ENCODE assay signal across 9 cellular contexts in genomic region chr19:48400018-48400742, GRCh38. TPM values are rescaled to one million over a fixed set of nuclear protein-coding genes. Genes with fewer than 3 reads are reported as not detected.
DNase-seq lines count a peak whose midpoint lies in the region; ATAC-seq and TF ChIP-seq lines count a peak whose summit lies in the region.
"Had no signal": no experiment of that assay in that cellular context is flagged by ENCODE, and none has a peak within 500 bp of the region (broad histone marks: within the 10 kb centered on the region; RNA-seq: fewer than 3 reads in every experiment).

No MANE protein-coding gene starts in this region.

- DNase-seq in A673 (ENCODE audit: low spot score) (peak; percentile 60), GM10248 (ENCODE audit: extremely low spot score) (peak; percentile 43), PC-9 (peak; percentile 31 to 46), colonic mucosa (peak; percentile 67), cerebellum (ENCODE audit: low spot score) (no peak), H4 (ENCODE audit: low spot score) (no peak)

- peaks cover 33% of the 10 kb centered on the region for H4K20me1 ChIP-seq in PC-9 (ENCODE audit: insufficient read depth)

- no TSS peak for BruUV-seq in A673 (replicated peaks; lab: Mats Ljungman, UMichigan)
- TSS peak; percentile 45 for BruUV-seq in PC-9 (replicated peaks; lab: Mats Ljungman, UMichigan)

- ATAC-seq in GM19324 (IDR thresholded peaks at IDR 0.05; ENCODE audit: low FRiP score, unreplicated experiment): no peak

- H3K4me3 ChIP-seq in A673 (ENCODE audit: low read depth, low read length, poor library complexity, severe bottlenecking) (no peak overlapping the region), PC-9 (peak overlapping the region; percentile 80; the same call in 1 of the 2 replicates), colonic mucosa (no peak overlapping the region), mesodermal cell (ENCODE audit: extremely low read depth, insufficient read depth, low read length, poor library complexity, severe bottlenecking) (no peak overlapping the region)

- POLR2A ChIA-PET in A673 (lab: Charles Lee; ENCODE audit: low non-redundant PET): no interaction called here
- POLR2A ChIA-PET in GM10248 (lab: Yijun Ruan, JAX): interaction anchor here (0.9 kb wide), 1 partner anchor 36 kb away, joined by 6 read pairs; the partner anchor contains the start of genes SYNGR4 and TMEM143
- POLR2A ChIA-PET in PC-9 (lab: Charles Lee; ENCODE audit: unreplicated experiment): no interaction called here

- intact Hi-C loops in A673 (cut with micrococcal nuclease; ENCODE audit: unreplicated experiment): no loop called here
- intact Hi-C loops in PC-9 (cut with micrococcal nuclease; ENCODE audit: unreplicated experiment): no loop called here
- intact Hi-C loops in colonic mucosa (cut with DNase I): no loop called here

- 51 to 52% methylated on average over 13 to 14 of the region's 14 CpGs for WGBS in mesodermal cell (ENCODE audit: insufficient coverage in 2 of 2), 2 experiments

- H3K4me1 ChIP-seq in A673 (ENCODE audit: insufficient read depth, low read length, poor library complexity, severe bottlenecking) (peaks cover 51% of the 10 kb centered on the region), PC-9 (replicated peaks; ENCODE audit: insufficient read depth) (peaks cover 24% of the 10 kb centered on the region), colonic mucosa (no peaks in the 10 kb centered on the region), mesodermal cell (ENCODE audit: control insufficient read depth, insufficient read depth, low read length, poor library complexity, severe bottlenecking) (peaks cover 17% of the 10 kb centered on the region)

- TF ChIP-seq CTCF in A673 (conservative IDR thresholded peaks at IDR 0.05; ENCODE audit: low read depth, low read length) (no peak), GM10248 (IDR thresholded peaks at IDR 0.05; ENCODE audit: control extremely low read depth, extremely low read depth, low read depth, missing control alignments) (no peak), PC-9 (conservative IDR thresholded peaks at IDR 0.05) (no peak), colonic mucosa (IDR thresholded peaks at IDR 0.05) (no peak)

- H3K27me3 ChIP-seq in A673 (replicated peaks; ENCODE audit: insufficient read depth, low read depth, low read length, poor library complexity) (no peaks in the 10 kb centered on the region), PC-9 (ENCODE audit: insufficient read depth, low read depth) (no peaks in the 10 kb centered on the region), colonic mucosa (peaks cover 18% of the 10 kb centered on the region)

- H3K4me2 ChIP-seq in PC-9: peak overlapping the region; percentile 83

- H3K9me3 ChIP-seq in A673 (ENCODE audit: low read depth, low read length, poor library complexity, severe bottlenecking) (no peaks in the 10 kb centered on the region), PC-9 (ENCODE audit: insufficient read depth, low read depth) (no peaks in the 10 kb centered on the region), colonic mucosa (no peaks in the 10 kb centered on the region), mesodermal cell (ENCODE audit: control insufficient read depth, low read length) (peaks cover 4% of the 10 kb centered on the region)

- H3K27ac ChIP-seq in A673 (ENCODE audit: low read depth, low read length, poor library complexity, severe bottlenecking) (no peak overlapping the region), PC-9 (peak overlapping the region; percentile 84; the same call in 1 of the 2 replicates), colonic mucosa (no peak overlapping the region), mesodermal cell (ENCODE audit: low read depth, low read length, severe bottlenecking) (peak overlapping the region; percentile 72)

- no peak overlapping the region for H2AFZ ChIP-seq in PC-9

- H3K36me3 ChIP-seq in A673 (ENCODE audit: insufficient read depth, low read length, poor library complexity, severe bottlenecking) (no peaks in the 10 kb centered on the region), PC-9 (ENCODE audit: low read depth) (no peaks in the 10 kb centered on the region), colonic mucosa (no peaks in the 10 kb centered on the region), mesodermal cell (ENCODE audit: control insufficient read depth, insufficient read depth, low read length) (no peaks in the 10 kb centered on the region)

- peaks cover 62% of the 10 kb centered on the region for H3K79me2 ChIP-seq in PC-9 (ENCODE audit: low read depth)

- H3F3A ChIP-seq in PC-9 (ENCODE audit: insufficient read depth, low read depth): peaks cover 47% of the 10 kb centered on the region

- no peaks in the 10 kb centered on the region for H3K9me2 ChIP-seq in PC-9 (ENCODE audit: insufficient read depth)

- no peak overlapping the region for H3K9ac ChIP-seq in colonic mucosa (ENCODE audit: low read depth in 2 of 2, low read length in 2 of 2)

- CTCF ChIA-PET in A673 (lab: Charles Lee): no interaction called here
- CTCF ChIA-PET in GM10248 (lab: Yijun Ruan, JAX): interaction anchor here (0.9 to 5.5 kb wide), 4 partner anchors 9 to 188 kb away, joined by 3 to 38 read pairs (median 3); partner anchors contain the start of genes KDELR1, SYNGR4 and TMEM143
- CTCF ChIA-PET in PC-9 (lab: Charles Lee): no interaction called here

RNA-seq across cellular contexts. Expression of gene GRIN2D, which starts 6.7 kb away (rescaled TPM):
- total RNA-seq in A673 (2021) (10.4 and 11.4 TPM in 2 replicates), PC-9 (2021) (3.2 and 3.8 TPM in 2 replicates), colonic mucosa (under 1 TPM; 0.35 to 0.49 TPM), cerebellum (4.6 TPM)
- polyA plus RNA-seq in mesodermal cell (2013, experiment 1 of 2): 6.8 TPM
- 4.9 TPM for polyA plus RNA-seq in mesodermal cell (2013, experiment 2 of 2)
- not detected in 2 replicates for total RNA-seq in H4 (2014; rRNA removed; shearing (Covaris generic))

RNA-seq across cellular contexts. Expression of gene KDELR1, which starts 8.8 kb away (rescaled TPM):
- total RNA-seq in A673 (2021): 197 and 200 TPM in 2 replicates
- 220 and 261 TPM in 2 replicates for total RNA-seq in PC-9 (2021)
- 100 to 1,000 TPM; 233 to 249 TPM for total RNA-seq in colonic mucosa
- 336 TPM for polyA plus RNA-seq in mesodermal cell (2013, experiment 1 of 2)
- 302 TPM for polyA plus RNA-seq in mesodermal cell (2013, experiment 2 of 2)
- 32.3 TPM for total RNA-seq in cerebellum
- 127 and 219 TPM in 2 replicates for total RNA-seq in H4 (2014; rRNA removed; shearing (Covaris generic))

RNA-seq across cellular contexts. Expression of gene SYNGR4, which starts 36.0 kb away (rescaled TPM):
- total RNA-seq in A673 (2021) (0.50 TPM in 1 of 2 replicates, not detected in the other), PC-9 (2021) (1.3 and 2.1 TPM in 2 replicates), colonic mucosa (not detected), cerebellum (0.27 TPM)
- polyA plus RNA-seq in mesodermal cell (2013, experiment 1 of 2): not detected
- not detected for polyA plus RNA-seq in mesodermal cell (2013, experiment 2 of 2)
- 0.35 TPM in 1 of 2 replicates, not detected in the other for total RNA-seq in H4 (2014; rRNA removed; shearing (Covaris generic))
- total RNA-seq: dermis microvascular lymphatic vessel endothelial cell had no signal

RNA-seq across cellular contexts. Expression of gene TMEM143, which starts 36.4 kb away (rescaled TPM):
- total RNA-seq in A673 (2021) (7.5 and 7.9 TPM in 2 replicates), PC-9 (2021) (24.8 and 31.3 TPM in 2 replicates), colonic mucosa (10 to 100 TPM in 1 of 2 donors, 1 to 10 TPM in 1; 8.9 to 18.2 TPM), cerebellum (4.9 TPM)
- polyA plus RNA-seq in mesodermal cell (2013, experiment 1 of 2): 8.3 TPM
- 8.2 TPM for polyA plus RNA-seq in mesodermal cell (2013, experiment 2 of 2)
- total RNA-seq in H4 (2014; rRNA removed; shearing (Covaris generic)): 3.3 and 3.6 TPM in 2 replicates

RNA-seq across cellular contexts. Expression of gene GRWD1, which starts 45.6 kb away (rescaled TPM):
- total RNA-seq in A673 (2021) (86.4 and 109 TPM in 2 replicates), PC-9 (2021) (35.5 and 44.2 TPM in 2 replicates), colonic mucosa (10 to 100 TPM; 17.0 to 45.8 TPM), cerebellum (9.7 TPM)
- 15.2 TPM for polyA plus RNA-seq in mesodermal cell (2013, experiment 1 of 2)
- 12.7 TPM for polyA plus RNA-seq in mesodermal cell (2013, experiment 2 of 2)
- 54.8 and 65.5 TPM in 2 replicates for total RNA-seq in H4 (2014; rRNA removed; shearing (Covaris generic))

Comparison
In these comparisons a context has a peak if more than half of its experiments do, and no peak if none do; other contexts are left out.
1. DNase-seq: peak in A673 (single experiment), GM10248 (single experiment), PC-9 (2 of 2) and colonic mucosa (single experiment); none in cerebellum (single experiment) and H4 (single experiment).
2. H3K27ac ChIP-seq: peak in PC-9 (single experiment) and mesodermal cell (single experiment); none in A673 (single experiment) and colonic mucosa (single experiment).